In the genomic region with DNA sequence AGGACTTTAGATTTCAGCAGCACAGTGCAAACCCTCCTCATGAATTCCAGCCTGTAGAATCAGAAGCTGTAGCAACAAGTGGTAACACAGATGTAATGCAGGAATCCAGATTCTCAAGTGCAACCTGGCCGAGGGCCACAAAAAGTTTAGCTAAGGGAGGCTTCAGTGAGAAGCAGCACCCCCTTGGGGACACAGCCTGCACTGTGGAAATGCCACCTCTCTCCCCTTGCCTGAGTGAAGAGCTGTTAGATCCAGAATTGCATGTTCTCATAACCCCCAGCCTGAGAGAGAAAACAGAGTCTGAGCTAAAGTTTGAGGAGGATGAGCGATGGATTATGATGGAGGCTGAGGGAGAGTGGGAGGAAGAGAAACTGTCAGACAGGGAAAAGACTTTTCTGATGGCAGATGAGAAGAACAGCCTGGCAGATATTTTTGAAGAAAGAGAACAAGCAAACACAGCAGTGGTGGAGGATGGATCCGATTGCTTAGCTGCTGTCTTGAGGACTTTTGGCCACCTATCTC, we compare ENCODE assay signal across 8 cellular contexts.
DNase-seq lines count a peak whose midpoint lies in the region; ATAC-seq and TF ChIP-seq lines count a peak whose summit lies in the region.

No MANE protein-coding gene starts in this region.

- peak; percentile 77 for TF ChIP-seq CTCF in NB4 (IDR thresholded peaks at IDR 0.05; ENCODE audit: low read depth, low read length)
- peak; percentile 79 for TF ChIP-seq CTCF in WERI-Rb-1 (IDR thresholded peaks at IDR 0.05; ENCODE audit: low read depth, low read length)

- DNase-seq in G401 (ENCODE audit: low spot score) (peak; percentile 43), NB4 (ENCODE audit: low read depth) (peak; percentile 80), WERI-Rb-1 (peak; percentile 34), kidney tubule cell (ENCODE audit: low spot score) (peak; percentile 84)
- DNase-seq in central memory CD4-positive, alpha-beta T cell, result peak; percentile 42
- DNase-seq in stimulated activated CD4-positive, alpha-beta T cell treated with anti-CD3 and anti-CD28 coated beads, Interleukin-1b, Interleukin-23, amount 100 ng/mL, for 24 hours (ENCODE audit: low read depth in 4 of 4, low spot score in 1 of 4), result peak; percentile 24 to 46 (median 40)

- no peak for TF ChIP-seq POLR2A in NB4 (IDR thresholded peaks at IDR 0.05; ENCODE audit: extremely low read depth, insufficient read length)

- H3K4me3 ChIP-seq in NB4 (ENCODE audit: low read depth, low read length) (peak overlapping the region; percentile 75), WERI-Rb-1 (ENCODE audit: low read depth, low read length) (no peak overlapping the region)

- peaks cover 33% of the 10 kb centered on the region for H3K36me3 ChIP-seq in WERI-Rb-1

- H3K27ac ChIP-seq in WERI-Rb-1, result no peak overlapping the region

- in situ Hi-C loops in G401 (cut with HindIII; ENCODE audit: low sequenced_read_pairs), result no loop called here

- H3K9me3 ChIP-seq in WERI-Rb-1 (ENCODE audit: severe bottlenecking), result no peaks in the 10 kb centered on the region

- H3K27me3 ChIP-seq in WERI-Rb-1 (ENCODE audit: insufficient read depth, low read depth, severe bottlenecking), result no peaks in the 10 kb centered on the region

- ATAC-seq in GM21723 (IDR thresholded peaks at IDR 0.05; ENCODE audit: unreplicated experiment), result no peak
- ATAC-seq in GM21619 (IDR thresholded peaks at IDR 0.05; ENCODE audit: unreplicated experiment), result no peak

Comparison
In these comparisons a context has a peak if more than half of its experiments do, and no peak if none do; other contexts are left out.
1. DNase-seq: peak in every context shown above with its lines; median percentile 84 in kidney tubule cell; 80 in NB4; 43 in G401; 42 in central memory CD4-positive, alpha-beta T cell; 40 in stimulated activated CD4-positive, alpha-beta T cell treated with anti-CD3 and anti-CD28 coated beads, Interleukin-1b, Interleukin-23, amount 100 ng/mL, for 24 hours; 34 in WERI-Rb-1.